ENCODE assay signal across 8 cellular contexts in genomic region chr5:160199410-160199911, GRCh38. TPM values are rescaled to one million over a fixed set of nuclear protein-coding genes. Genes with fewer than 3 reads are reported as not detected.
DNase-seq lines count a peak whose midpoint lies in the region; ATAC-seq, FAIRE-seq and TF ChIP-seq lines count a peak whose summit lies in the region.

No MANE protein-coding gene starts in this region.

- H3K4me1 ChIP-seq in HUES48 (ENCODE audit: control insufficient read depth, insufficient read depth, low read length) (peaks cover 28% of the 10 kb centered on the region), neutrophil (ENCODE audit: control insufficient read depth in 1 of 2, insufficient read depth in 1 of 2, low read depth in 1 of 2, low read length in 1 of 2) (peaks cover 7 to 9% of the 10 kb centered on the region in 2 experiments)

- ATAC-seq in GM21423 (IDR thresholded peaks at IDR 0.05; ENCODE audit: unreplicated experiment), result peak; percentile 93

- peak overlapping the region; percentile 51 for H3K4me3 ChIP-seq in HUES48 (ENCODE audit: low read depth, low read length)
- peak overlapping the region; percentile 56 to 60 for H3K4me3 ChIP-seq in neutrophil (ENCODE audit: low read depth in 1 of 2, low read length in 1 of 2)

- H3K27ac ChIP-seq in HUES48 (ENCODE audit: low read depth, low read length) (peak overlapping the region; percentile 14), neutrophil (no peak overlapping the region), substantia nigra (ENCODE audit: low read depth, low read length, poor library complexity, severe bottlenecking) (peak overlapping the region; percentile 61)

- H3K36me3 ChIP-seq in HUES48 (ENCODE audit: control insufficient read depth, insufficient read depth, low read length) (no peaks in the 10 kb centered on the region), neutrophil (no peaks in the 10 kb centered on the region)

- FAIRE-seq in frontal cortex (lab: Jason Lieb, UNC), result no peak

- in situ Hi-C loops in Caki2 (cut with HindIII; ENCODE audit: low pct_unique_long_range_greater_than_20kb, low sequenced_read_pairs), result no loop called here

- peak; percentile 94 for TF ChIP-seq CTCF in neutrophil (IDR thresholded peaks at IDR 0.05)

- no peaks in the 10 kb centered on the region for H3K9me3 ChIP-seq in HUES48 (ENCODE audit: control insufficient read depth, insufficient read depth, low read length)
- H3K9me3 ChIP-seq in neutrophil, result no peaks in the 10 kb centered on the region

- H3K9ac ChIP-seq in HUES48 (ENCODE audit: low read depth, low read length), result no peak overlapping the region

- peak; percentile 68 for DNase-seq in Caki2 (ENCODE audit: low read depth)
- peak; percentile 34 to 49 for DNase-seq in SHP77 (lab: John Stamatoyannopoulos, UW)
- DNase-seq in activated gamma-delta T cell treated with Interleukin-2 at 50 U/mL for 16 hours, result peak; percentile 68
- DNase-seq in frontal cortex (ENCODE audit: low spot score in 2 of 2), result peak; percentile 80 to 82
- peak in 45 of 49 donors; percentile 12 to 86 (median 58) for DNase-seq in substantia nigra (lab: John Stamatoyannopoulos, UW)

- H3K27me3 ChIP-seq in HUES48 (ENCODE audit: control insufficient read depth, insufficient read depth, low read length), result no peaks in the 10 kb centered on the region
- H3K27me3 ChIP-seq in neutrophil, result peaks cover 17% of the 10 kb centered on the region

RNA-seq across cellular contexts. Expression of gene FABP6, which starts 29.8 kb away (rescaled TPM):
- total RNA-seq in Caki2 (2014; rRNA removed; shearing (Covaris generic); ENCODE audit: low replicate concordance), result 22.4 and 46.5 TPM in 2 replicates
- total RNA-seq in frontal cortex, result 4.5 TPM
